In the genomic region with DNA sequence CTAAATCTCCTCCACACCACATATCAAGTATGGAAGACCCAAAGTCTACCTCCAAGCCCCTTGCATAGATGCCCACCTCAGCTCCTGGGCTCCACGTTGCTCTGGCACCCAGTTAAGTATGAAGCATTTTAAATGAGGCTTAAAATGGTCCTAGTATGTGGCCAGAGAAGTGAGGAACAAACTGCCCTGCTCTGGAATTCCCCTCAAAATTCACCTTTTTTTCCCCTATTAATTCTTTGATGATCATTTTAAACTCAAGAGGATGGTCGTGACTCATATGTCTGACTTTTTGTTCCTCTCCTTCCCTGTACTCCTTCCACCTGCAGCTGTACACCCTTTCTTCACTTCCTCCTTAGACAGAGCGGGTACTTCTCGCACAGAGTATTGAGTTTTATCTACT, we compare ENCODE assay signal across 1 cellular context.
TF ChIP-seq lines count a peak whose summit lies in the region.

No MANE protein-coding gene starts in this region.

TF ChIP-seq in GM12878, 131 proteins besides CTCF, POLR2A, EP300 and RAD21 (continued from another document and continues in another):
- TF ChIP-seq YBX1 (IDR thresholded peaks at IDR 0.05) (no peak), HDAC2 (IDR thresholded peaks at IDR 0.05) (no peak), NFYA (IDR thresholded peaks at IDR 0.05; ENCODE audit: borderline replicate concordance, low read depth, low read length) (no peak), EED (IDR thresholded peaks at IDR 0.05; ENCODE audit: low read depth) (peak; percentile 81), WRNIP1 (IDR thresholded peaks at IDR 0.05; ENCODE audit: borderline replicate concordance, low read depth, low read length) (no peak), LARP7 (IDR thresholded peaks at IDR 0.05) (no peak), SMAD1 (IDR thresholded peaks at IDR 0.05; ENCODE audit: low read depth, partially characterized antibody) (no peak), SIN3A (IDR thresholded peaks at IDR 0.05; ENCODE audit: low read depth, low read length) (no peak), PAX8 (IDR thresholded peaks at IDR 0.05) (no peak), BRCA1 (IDR thresholded peaks at IDR 0.05; ENCODE audit: low read depth, low read length) (no peak), HCFC1 (IDR thresholded peaks at IDR 0.05; ENCODE audit: low read length) (no peak), MTA2 (IDR thresholded peaks at IDR 0.05; ENCODE audit: low read depth) (peak; percentile 91), TCF12 (IDR thresholded peaks at IDR 0.05; ENCODE audit: low read depth, low read length) (peak; percentile 88), PAX5 (IDR thresholded peaks at IDR 0.05; ENCODE audit: borderline replicate concordance, low read depth, low read length) (peak; percentile 77; the same call in 1 of the 2 replicates), NR2C2 (IDR thresholded peaks at IDR 0.05; ENCODE audit: borderline replicate concordance, control insufficient read depth, insufficient read length, low read depth) (no peak), ATF7 (IDR thresholded peaks at IDR 0.05; ENCODE audit: low read depth) (peak; percentile 67), KDM1A (IDR thresholded peaks at IDR 0.05; ENCODE audit: borderline replicate concordance) (no peak), CHD2 (IDR thresholded peaks at IDR 0.05; ENCODE audit: borderline replicate concordance, low read depth, low read length) (peak; percentile 62; the same call in 1 of the 2 replicates), EZH2 (IDR thresholded peaks at IDR 0.05; ENCODE audit: borderline replicate concordance, control insufficient read depth, low read depth, low read length) (no peak), ZSCAN29 (IDR thresholded peaks at IDR 0.05) (no peak), KLF5 (IDR thresholded peaks at IDR 0.05; ENCODE audit: partially characterized antibody) (no peak), YY1 (IDR thresholded peaks at IDR 0.05; ENCODE audit: low read depth, low read length) (no peak; the same call in 1 of the 2 replicates), RELA (IDR thresholded peaks at IDR 0.05; ENCODE audit: borderline replicate concordance, partially characterized antibody) (peak; percentile 100), SIX5 (IDR thresholded peaks at IDR 0.05; ENCODE audit: low read depth, low read length, severe bottlenecking) (no peak), TAF1 (IDR thresholded peaks at IDR 0.05; ENCODE audit: borderline replicate concordance, low read depth, low read length) (0 out of 2 replicates have a peak, but pooled peaks have one; percentile 50), MXI1 (IDR thresholded peaks at IDR 0.05; ENCODE audit: low read depth, low read length) (no peak), ZNF24 (IDR thresholded peaks at IDR 0.05) (peak; percentile 63; the same call in 1 of the 2 replicates), IRF4 (IDR thresholded peaks at IDR 0.05; ENCODE audit: low read depth, low read length) (peak; percentile 71), STAT3 (IDR thresholded peaks at IDR 0.05; ENCODE audit: low read depth, low read length) (no peak), TCF7 (IDR thresholded peaks at IDR 0.05; ENCODE audit: borderline replicate concordance) (no peak; the same call in 1 of the 2 replicates), ZNF274 (IDR thresholded peaks at IDR 0.05; ENCODE audit: insufficient read depth, insufficient read length) (no peak), RAD51 (IDR thresholded peaks at IDR 0.05) (no peak), SMARCA5 (IDR thresholded peaks at IDR 0.05) (no peak), NFXL1 (IDR thresholded peaks at IDR 0.05; ENCODE audit: borderline replicate concordance) (no peak), KAT2A (conservative IDR thresholded peaks at IDR 0.05; ENCODE audit: control insufficient read depth, low read depth, low read length) (no peak), SMC3 (IDR thresholded peaks at IDR 0.05; ENCODE audit: borderline replicate concordance, low read length) (no peak)
- TF ChIP-seq, protein P1, sequence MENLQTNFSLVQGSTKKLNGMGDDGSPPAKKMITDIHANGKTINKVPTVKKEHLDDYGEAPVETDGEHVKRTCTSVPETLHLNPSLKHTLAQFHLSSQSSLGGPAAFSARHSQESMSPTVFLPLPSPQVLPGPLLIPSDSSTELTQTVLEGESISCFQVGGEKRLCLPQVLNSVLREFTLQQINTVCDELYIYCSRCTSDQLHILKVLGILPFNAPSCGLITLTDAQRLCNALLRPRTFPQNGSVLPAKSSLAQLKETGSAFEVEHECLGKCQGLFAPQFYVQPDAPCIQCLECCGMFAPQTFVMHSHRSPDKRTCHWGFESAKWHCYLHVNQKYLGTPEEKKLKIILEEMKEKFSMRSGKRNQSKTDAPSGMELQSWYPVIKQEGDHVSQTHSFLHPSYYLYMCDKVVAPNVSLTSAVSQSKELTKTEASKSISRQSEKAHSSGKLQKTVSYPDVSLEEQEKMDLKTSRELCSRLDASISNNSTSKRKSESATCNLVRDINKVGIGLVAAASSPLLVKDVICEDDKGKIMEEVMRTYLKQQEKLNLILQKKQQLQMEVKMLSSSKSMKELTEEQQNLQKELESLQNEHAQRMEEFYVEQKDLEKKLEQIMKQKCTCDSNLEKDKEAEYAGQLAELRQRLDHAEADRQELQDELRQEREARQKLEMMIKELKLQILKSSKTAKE (IDR thresholded peaks at IDR 0.05; ENCODE audit: low read depth, poor library complexity, severe bottlenecking): peak; percentile 68
- TF ChIP-seq, protein P2, sequence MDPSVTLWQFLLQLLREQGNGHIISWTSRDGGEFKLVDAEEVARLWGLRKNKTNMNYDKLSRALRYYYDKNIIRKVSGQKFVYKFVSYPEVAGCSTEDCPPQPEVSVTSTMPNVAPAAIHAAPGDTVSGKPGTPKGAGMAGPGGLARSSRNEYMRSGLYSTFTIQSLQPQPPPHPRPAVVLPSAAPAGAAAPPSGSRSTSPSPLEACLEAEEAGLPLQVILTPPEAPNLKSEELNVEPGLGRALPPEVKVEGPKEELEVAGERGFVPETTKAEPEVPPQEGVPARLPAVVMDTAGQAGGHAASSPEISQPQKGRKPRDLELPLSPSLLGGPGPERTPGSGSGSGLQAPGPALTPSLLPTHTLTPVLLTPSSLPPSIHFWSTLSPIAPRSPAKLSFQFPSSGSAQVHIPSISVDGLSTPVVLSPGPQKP (IDR thresholded peaks at IDR 0.05; ENCODE audit: low read depth, low read length): no peak
- TF ChIP-seq, protein P3, sequence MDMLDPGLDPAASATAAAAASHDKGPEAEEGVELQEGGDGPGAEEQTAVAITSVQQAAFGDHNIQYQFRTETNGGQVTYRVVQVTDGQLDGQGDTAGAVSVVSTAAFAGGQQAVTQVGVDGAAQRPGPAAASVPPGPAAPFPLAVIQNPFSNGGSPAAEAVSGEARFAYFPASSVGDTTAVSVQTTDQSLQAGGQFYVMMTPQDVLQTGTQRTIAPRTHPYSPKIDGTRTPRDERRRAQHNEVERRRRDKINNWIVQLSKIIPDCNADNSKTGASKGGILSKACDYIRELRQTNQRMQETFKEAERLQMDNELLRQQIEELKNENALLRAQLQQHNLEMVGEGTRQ (IDR thresholded peaks at IDR 0.05; ENCODE audit: borderline replicate concordance, low read depth, low read length): no peak
- TF ChIP-seq, protein P4, sequence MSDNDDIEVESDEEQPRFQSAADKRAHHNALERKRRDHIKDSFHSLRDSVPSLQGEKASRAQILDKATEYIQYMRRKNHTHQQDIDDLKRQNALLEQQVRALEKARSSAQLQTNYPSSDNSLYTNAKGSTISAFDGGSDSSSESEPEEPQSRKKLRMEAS (IDR thresholded peaks at IDR 0.05; ENCODE audit: low read depth, low read length): no peak
- TF ChIP-seq, protein P5, sequence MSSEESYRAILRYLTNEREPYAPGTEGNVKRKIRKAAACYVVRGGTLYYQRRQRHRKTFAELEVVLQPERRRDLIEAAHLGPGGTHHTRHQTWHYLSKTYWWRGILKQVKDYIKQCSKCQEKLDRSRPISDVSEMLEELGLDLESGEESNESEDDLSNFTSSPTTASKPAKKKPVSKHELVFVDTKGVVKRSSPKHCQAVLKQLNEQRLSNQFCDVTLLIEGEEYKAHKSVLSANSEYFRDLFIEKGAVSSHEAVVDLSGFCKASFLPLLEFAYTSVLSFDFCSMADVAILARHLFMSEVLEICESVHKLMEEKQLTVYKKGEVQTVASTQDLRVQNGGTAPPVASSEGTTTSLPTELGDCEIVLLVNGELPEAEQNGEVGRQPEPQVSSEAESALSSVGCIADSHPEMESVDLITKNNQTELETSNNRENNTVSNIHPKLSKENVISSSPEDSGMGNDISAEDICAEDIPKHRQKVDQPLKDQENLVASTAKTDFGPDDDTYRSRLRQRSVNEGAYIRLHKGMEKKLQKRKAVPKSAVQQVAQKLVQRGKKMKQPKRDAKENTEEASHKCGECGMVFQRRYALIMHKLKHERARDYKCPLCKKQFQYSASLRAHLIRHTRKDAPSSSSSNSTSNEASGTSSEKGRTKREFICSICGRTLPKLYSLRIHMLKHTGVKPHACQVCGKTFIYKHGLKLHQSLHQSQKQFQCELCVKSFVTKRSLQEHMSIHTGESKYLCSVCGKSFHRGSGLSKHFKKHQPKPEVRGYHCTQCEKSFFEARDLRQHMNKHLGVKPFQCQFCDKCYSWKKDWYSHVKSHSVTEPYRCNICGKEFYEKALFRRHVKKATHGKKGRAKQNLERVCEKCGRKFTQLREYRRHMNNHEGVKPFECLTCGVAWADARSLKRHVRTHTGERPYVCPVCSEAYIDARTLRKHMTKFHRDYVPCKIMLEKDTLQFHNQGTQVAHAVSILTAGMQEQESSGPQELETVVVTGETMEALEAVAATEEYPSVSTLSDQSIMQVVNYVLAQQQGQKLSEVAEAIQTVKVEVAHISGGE (CRISPR knock-in tag; IDR thresholded peaks at IDR 0.05): no peak
- TF ChIP-seq, protein P6, sequence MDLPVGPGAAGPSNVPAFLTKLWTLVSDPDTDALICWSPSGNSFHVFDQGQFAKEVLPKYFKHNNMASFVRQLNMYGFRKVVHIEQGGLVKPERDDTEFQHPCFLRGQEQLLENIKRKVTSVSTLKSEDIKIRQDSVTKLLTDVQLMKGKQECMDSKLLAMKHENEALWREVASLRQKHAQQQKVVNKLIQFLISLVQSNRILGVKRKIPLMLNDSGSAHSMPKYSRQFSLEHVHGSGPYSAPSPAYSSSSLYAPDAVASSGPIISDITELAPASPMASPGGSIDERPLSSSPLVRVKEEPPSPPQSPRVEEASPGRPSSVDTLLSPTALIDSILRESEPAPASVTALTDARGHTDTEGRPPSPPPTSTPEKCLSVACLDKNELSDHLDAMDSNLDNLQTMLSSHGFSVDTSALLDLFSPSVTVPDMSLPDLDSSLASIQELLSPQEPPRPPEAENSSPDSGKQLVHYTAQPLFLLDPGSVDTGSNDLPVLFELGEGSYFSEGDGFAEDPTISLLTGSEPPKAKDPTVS (IDR thresholded peaks at IDR 0.05; ENCODE audit: low read depth, low read length): no peak
- TF ChIP-seq, protein P7, sequence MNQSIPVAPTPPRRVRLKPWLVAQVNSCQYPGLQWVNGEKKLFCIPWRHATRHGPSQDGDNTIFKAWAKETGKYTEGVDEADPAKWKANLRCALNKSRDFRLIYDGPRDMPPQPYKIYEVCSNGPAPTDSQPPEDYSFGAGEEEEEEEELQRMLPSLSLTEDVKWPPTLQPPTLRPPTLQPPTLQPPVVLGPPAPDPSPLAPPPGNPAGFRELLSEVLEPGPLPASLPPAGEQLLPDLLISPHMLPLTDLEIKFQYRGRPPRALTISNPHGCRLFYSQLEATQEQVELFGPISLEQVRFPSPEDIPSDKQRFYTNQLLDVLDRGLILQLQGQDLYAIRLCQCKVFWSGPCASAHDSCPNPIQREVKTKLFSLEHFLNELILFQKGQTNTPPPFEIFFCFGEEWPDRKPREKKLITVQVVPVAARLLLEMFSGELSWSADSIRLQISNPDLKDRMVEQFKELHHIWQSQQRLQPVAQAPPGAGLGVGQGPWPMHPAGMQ (IDR thresholded peaks at IDR 0.05; ENCODE audit: borderline replicate concordance): no peak
- TF ChIP-seq, protein P8, sequence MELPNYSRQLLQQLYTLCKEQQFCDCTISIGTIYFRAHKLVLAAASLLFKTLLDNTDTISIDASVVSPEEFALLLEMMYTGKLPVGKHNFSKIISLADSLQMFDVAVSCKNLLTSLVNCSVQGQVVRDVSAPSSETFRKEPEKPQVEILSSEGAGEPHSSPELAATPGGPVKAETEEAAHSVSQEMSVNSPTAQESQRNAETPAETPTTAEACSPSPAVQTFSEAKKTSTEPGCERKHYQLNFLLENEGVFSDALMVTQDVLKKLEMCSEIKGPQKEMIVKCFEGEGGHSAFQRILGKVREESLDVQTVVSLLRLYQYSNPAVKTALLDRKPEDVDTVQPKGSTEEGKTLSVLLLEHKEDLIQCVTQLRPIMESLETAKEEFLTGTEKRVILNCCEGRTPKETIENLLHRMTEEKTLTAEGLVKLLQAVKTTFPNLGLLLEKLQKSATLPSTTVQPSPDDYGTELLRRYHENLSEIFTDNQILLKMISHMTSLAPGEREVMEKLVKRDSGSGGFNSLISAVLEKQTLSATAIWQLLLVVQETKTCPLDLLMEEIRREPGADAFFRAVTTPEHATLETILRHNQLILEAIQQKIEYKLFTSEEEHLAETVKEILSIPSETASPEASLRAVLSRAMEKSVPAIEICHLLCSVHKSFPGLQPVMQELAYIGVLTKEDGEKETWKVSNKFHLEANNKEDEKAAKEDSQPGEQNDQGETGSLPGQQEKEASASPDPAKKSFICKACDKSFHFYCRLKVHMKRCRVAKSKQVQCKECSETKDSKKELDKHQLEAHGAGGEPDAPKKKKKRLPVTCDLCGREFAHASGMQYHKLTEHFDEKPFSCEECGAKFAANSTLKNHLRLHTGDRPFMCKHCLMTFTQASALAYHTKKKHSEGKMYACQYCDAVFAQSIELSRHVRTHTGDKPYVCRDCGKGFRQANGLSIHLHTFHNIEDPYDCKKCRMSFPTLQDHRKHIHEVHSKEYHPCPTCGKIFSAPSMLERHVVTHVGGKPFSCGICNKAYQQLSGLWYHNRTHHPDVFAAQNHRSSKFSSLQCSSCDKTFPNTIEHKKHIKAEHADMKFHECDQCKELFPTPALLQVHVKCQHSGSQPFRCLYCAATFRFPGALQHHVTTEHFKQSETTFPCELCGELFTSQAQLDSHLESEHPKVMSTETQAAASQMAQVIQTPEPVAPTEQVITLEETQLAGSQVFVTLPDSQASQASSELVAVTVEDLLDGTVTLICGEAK (IDR thresholded peaks at IDR 0.05; ENCODE audit: borderline replicate concordance): no peak
- TF ChIP-seq, protein P9, sequence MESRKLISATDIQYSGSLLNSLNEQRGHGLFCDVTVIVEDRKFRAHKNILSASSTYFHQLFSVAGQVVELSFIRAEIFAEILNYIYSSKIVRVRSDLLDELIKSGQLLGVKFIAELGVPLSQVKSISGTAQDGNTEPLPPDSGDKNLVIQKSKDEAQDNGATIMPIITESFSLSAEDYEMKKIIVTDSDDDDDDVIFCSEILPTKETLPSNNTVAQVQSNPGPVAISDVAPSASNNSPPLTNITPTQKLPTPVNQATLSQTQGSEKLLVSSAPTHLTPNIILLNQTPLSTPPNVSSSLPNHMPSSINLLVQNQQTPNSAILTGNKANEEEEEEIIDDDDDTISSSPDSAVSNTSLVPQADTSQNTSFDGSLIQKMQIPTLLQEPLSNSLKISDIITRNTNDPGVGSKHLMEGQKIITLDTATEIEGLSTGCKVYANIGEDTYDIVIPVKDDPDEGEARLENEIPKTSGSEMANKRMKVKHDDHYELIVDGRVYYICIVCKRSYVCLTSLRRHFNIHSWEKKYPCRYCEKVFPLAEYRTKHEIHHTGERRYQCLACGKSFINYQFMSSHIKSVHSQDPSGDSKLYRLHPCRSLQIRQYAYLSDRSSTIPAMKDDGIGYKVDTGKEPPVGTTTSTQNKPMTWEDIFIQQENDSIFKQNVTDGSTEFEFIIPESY (IDR thresholded peaks at IDR 0.05): no peak
